27 cellular contexts compared by ENCODE assay signal in genomic region chr12:62009445-62009844, GRCh38.
"Had no signal": no experiment of that assay in that cellular context is flagged by ENCODE, and none has a peak within 500 bp of the region (broad histone marks: within the 10 kb centered on the region; RNA-seq: fewer than 3 reads in every experiment).

No MANE protein-coding gene starts in this region.

- H3K4me3 ChIP-seq: stomach, suprapubic skin, thoracic aorta, thyroid gland, tibial artery, tibial nerve, transverse colon, upper lobe of left lung, upper lobe of right lung, uterus, vagina had no signal

- H3K4me1 ChIP-seq: stomach, suprapubic skin, testis, thyroid gland, tibial artery, tibial nerve, transverse colon, upper lobe of left lung, upper lobe of right lung, uterus, vagina had no signal

- H3K27me3 ChIP-seq: stomach, suprapubic skin, testis, thyroid gland, tibial artery, tibial nerve, transverse colon, upper lobe of left lung, upper lobe of right lung, uterus had no signal

- ATAC-seq: stimulated activated effector memory CD8-positive, alpha-beta T cell treated with anti-CD3 and anti-CD28 coated beads, Interleukin-12 subunit alpha, Interleukin-12 subunit beta, amount 100 ng/mL, for 72 hours; stimulated activated memory B cell treated with anti-CD40 and anti-IgM and Interleukin-4, amounts not matched to agents 10 μg/mL and 1 μg/mL and 100 μg/mL, for 72 hours; stimulated activated naive B cell treated with anti-CD40 and anti-IgM and Interleukin-4, amounts not matched to agents 10 μg/mL and 1 μg/mL and 100 μg/mL, for 72 hours; stimulated activated naive CD8-positive, alpha-beta T cell treated with anti-CD3 and anti-CD28 coated beads, Interleukin-15, amount 100 ng/mL, for 72 hours; stimulated activated naive CD8-positive, alpha-beta T cell treated with anti-CD3 and anti-CD28 coated beads, Interleukin-15, Interleukin-2, amounts not matched to agents 100 U/mL and 50 U/mL, for 24 hours; upper lobe of right lung had no signal

- H3K9me3 ChIP-seq: stomach, suprapubic skin, testis, thoracic aorta, thyroid gland, tibial artery, tibial nerve, transverse colon, upper lobe of left lung, upper lobe of right lung, uterus, vagina had no signal

- H3K36me3 ChIP-seq: stomach, suprapubic skin, thoracic aorta, thyroid gland, tibial artery, tibial nerve, transverse colon, upper lobe of left lung, upper lobe of right lung, uterus, vagina had no signal

- DNase-seq: stimulated activated CD4-positive, alpha-beta T cell treated with anti-CD3 and anti-CD28 coated beads, Interleukin-2, amount 100 ng/mL, for 48 hours; stimulated activated CD4-positive, alpha-beta T cell treated with anti-CD3 and anti-CD28 coated beads, Interleukin-4, amount 100 ng/mL, for 1 hour; stimulated activated CD4-positive, alpha-beta T cell treated with anti-CD3 and anti-CD28 coated beads, Interleukin-4, amount 100 ng/mL, for 24 hours; stimulated activated CD4-positive, alpha-beta T cell treated with anti-CD3 and anti-CD28 coated beads, Interleukin-4, amount 100 ng/mL, for 4 hours; stimulated activated CD8-positive, alpha-beta memory T cell treated with anti-CD3 and anti-CD28 coated beads, Interleukin-4, amount 100 ng/mL, for 48 hours; stimulated activated naive B cell treated with anti-CD40 and anti-IgM and Interleukin-4, amounts not matched to agents 10 μg/mL and 1 μg/mL and 100 μg/mL, for 72 hours; stimulated activated naive CD4-positive, alpha-beta T cell; stimulated activated naive CD4-positive, alpha-beta T cell treated with Interleukin-2 at 50 U/mL for 16 hours; stimulated activated naive CD8-positive, alpha-beta T cell treated with anti-CD3 and anti-CD28 coated beads, Interleukin-15, amount 100 ng/mL, for 72 hours; stimulated activated naive CD8-positive, alpha-beta T cell treated with anti-CD3 and anti-CD28 coated beads, Interleukin-15, Interleukin-2, amounts not matched to agents 100 U/mL and 50 U/mL, for 24 hours; stomach; substantia nigra; testis; thyroid gland; tibial artery; transverse colon; trophoblast cell; upper lobe of right lung; uterus had no signal

- FAIRE-seq: urothelium cell line had no signal

- H3K27ac ChIP-seq: stomach, suprapubic skin, testis, thoracic aorta, thyroid gland, tibial artery, tibial nerve, transverse colon, upper lobe of left lung, upper lobe of right lung, uterus, vagina had no signal
